In the genomic region with DNA sequence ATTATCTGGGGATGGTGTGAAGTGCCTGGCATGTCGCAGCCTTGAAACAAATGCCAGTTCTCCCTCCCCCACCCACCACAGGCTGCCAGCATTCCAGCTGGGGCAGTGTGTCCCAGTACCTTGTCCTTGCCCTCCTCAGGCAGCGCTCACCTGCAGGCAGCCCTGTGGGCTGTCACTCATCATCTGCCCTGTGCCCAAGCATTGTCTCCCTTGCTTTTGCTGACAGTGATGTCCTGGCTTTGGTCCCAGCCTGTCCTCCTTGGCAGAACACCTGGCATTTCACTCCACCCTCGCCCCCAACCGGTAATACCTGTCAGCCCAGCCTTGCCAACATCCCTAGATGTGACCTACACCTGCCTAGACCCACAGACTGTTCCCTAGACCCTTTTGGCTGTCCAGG, we compare ENCODE assay signal across 18 cellular contexts.
DNase-seq lines count a peak whose midpoint lies in the region; ATAC-seq and TF ChIP-seq lines count a peak whose summit lies in the region.
"Had no signal": no experiment of that assay in that cellular context is flagged by ENCODE, and none has a peak within 500 bp of the region (broad histone marks: within the 10 kb centered on the region; RNA-seq: fewer than 3 reads in every experiment).

No MANE protein-coding gene starts in this region.

- CTCF ChIA-PET in GM10248 (lab: Yijun Ruan, JAX): no interaction called here

- DNase-seq in DMS153 treated with DMSO at 0.1 percent for 48 hours (lab: John Stamatoyannopoulos, UW; ENCODE audit: unreplicated experiment) (peak; percentile 48), NCI-H510A treated with DMSO at 0.1 percent for 48 hours (lab: John Stamatoyannopoulos, UW) (peak; percentile 80), mucosa of descending colon (peak in 2 of 3 donors; percentile 43 to 46), GM10248 (ENCODE audit: extremely low spot score) (no peak)
- DNase-seq: activated T-cell treated with anti-CD3 and anti-CD28 coated beads, Interleukin-2, amount 50 U/mL, for 48 hours; hippocampal formation; kidney; mesenchymal stem cell; NCI-H226; psoas muscle; SJCRH30; stimulated activated CD4-positive, alpha-beta T cell treated with anti-CD3 and anti-CD28 coated beads, Interleukin-4, amount 100 ng/mL, for 4 hours had no signal

- peak; percentile 75 for TF ChIP-seq EP300 in Ishikawa (IDR thresholded peaks at IDR 0.05; ENCODE audit: borderline replicate concordance)

- intact Hi-C loops in mucosa of descending colon (cut with DNase I, micrococcal nuclease): no loop called here

- ATAC-seq in mucosa of descending colon: peak; percentile 57
- no peak for ATAC-seq in HG03432 (IDR thresholded peaks at IDR 0.05; ENCODE audit: unreplicated experiment)
- no peak for ATAC-seq in HG02973 (IDR thresholded peaks at IDR 0.05; ENCODE audit: unreplicated experiment)
- ATAC-seq: activated CD4-positive, CD25-positive, alpha-beta regulatory T cell treated with anti-CD3 and anti-CD28 coated beads, Interleukin-2, amount 50 U/mL, for 24 hours; activated naive CD4-positive, alpha-beta T cell treated with anti-CD3 and anti-CD28 coated beads, Interleukin-2, amount 50 U/mL, for 72 hours; psoas muscle had no signal

- TF ChIP-seq CTCF in mucosa of descending colon (IDR thresholded peaks at IDR 0.05): no peak
- no peak for TF ChIP-seq CTCF in GM10248 (IDR thresholded peaks at IDR 0.05; ENCODE audit: control extremely low read depth, extremely low read depth, low read depth, missing control alignments)

- no peaks in the 10 kb centered on the region for H3K9me3 ChIP-seq in mucosa of descending colon
- H3K9me3 ChIP-seq: psoas muscle, SJCRH30, vagina had no signal

- H3K4me3 ChIP-seq in mucosa of descending colon: no peak overlapping the region
- H3K4me3 ChIP-seq: psoas muscle, SJCRH30, vagina had no signal

- TF ChIP-seq RAD21 in Ishikawa (IDR thresholded peaks at IDR 0.05; ENCODE audit: low read depth): no peak

- no peaks in the 10 kb centered on the region for H3K4me1 ChIP-seq in mucosa of descending colon (ENCODE audit: low read depth)
- H3K4me1 ChIP-seq: psoas muscle, SJCRH30, vagina had no signal

- H3K36me3 ChIP-seq in mucosa of descending colon (ENCODE audit: low read depth): no peaks in the 10 kb centered on the region
- H3K36me3 ChIP-seq: SJCRH30, vagina had no signal

- POLR2A ChIA-PET in GM10248 (lab: Yijun Ruan, JAX): no interaction called here

TF ChIP-seq in Ishikawa, 13 proteins besides CTCF, POLR2A, EP300 and RAD21:
- TF ChIP-seq EGR1 (IDR thresholded peaks at IDR 0.05): no peak
- peak; percentile 70; the same call in 1 of the 2 replicates for TF ChIP-seq TEAD4 (IDR thresholded peaks at IDR 0.05)
- peak; percentile 49 for TF ChIP-seq MAX (IDR thresholded peaks at IDR 0.05)
- TF ChIP-seq ZBTB7A (IDR thresholded peaks at IDR 0.05; ENCODE audit: low read depth): no peak
- TF ChIP-seq CREB1 (IDR thresholded peaks at IDR 0.05; ENCODE audit: low read depth): no peak
- no peak for TF ChIP-seq USF1 (IDR thresholded peaks at IDR 0.05)
- TF ChIP-seq TCF12 (IDR thresholded peaks at IDR 0.05; ENCODE audit: low read depth): peak; percentile 89
- no peak for TF ChIP-seq FOXM1 (IDR thresholded peaks at IDR 0.05; ENCODE audit: borderline replicate concordance, low read depth)
- TF ChIP-seq CEBPB (IDR thresholded peaks at IDR 0.05): no peak
- peak; percentile 69; the same call in 1 of the 2 replicates for TF ChIP-seq YY1 (IDR thresholded peaks at IDR 0.05; ENCODE audit: low read depth)
- TF ChIP-seq, protein P1, sequence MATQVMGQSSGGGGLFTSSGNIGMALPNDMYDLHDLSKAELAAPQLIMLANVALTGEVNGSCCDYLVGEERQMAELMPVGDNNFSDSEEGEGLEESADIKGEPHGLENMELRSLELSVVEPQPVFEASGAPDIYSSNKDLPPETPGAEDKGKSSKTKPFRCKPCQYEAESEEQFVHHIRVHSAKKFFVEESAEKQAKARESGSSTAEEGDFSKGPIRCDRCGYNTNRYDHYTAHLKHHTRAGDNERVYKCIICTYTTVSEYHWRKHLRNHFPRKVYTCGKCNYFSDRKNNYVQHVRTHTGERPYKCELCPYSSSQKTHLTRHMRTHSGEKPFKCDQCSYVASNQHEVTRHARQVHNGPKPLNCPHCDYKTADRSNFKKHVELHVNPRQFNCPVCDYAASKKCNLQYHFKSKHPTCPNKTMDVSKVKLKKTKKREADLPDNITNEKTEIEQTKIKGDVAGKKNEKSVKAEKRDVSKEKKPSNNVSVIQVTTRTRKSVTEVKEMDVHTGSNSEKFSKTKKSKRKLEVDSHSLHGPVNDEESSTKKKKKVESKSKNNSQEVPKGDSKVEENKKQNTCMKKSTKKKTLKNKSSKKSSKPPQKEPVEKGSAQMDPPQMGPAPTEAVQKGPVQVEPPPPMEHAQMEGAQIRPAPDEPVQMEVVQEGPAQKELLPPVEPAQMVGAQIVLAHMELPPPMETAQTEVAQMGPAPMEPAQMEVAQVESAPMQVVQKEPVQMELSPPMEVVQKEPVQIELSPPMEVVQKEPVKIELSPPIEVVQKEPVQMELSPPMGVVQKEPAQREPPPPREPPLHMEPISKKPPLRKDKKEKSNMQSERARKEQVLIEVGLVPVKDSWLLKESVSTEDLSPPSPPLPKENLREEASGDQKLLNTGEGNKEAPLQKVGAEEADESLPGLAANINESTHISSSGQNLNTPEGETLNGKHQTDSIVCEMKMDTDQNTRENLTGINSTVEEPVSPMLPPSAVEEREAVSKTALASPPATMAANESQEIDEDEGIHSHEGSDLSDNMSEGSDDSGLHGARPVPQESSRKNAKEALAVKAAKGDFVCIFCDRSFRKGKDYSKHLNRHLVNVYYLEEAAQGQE (IDR thresholded peaks at IDR 0.05; ENCODE audit: low read depth): no peak
- no peak for TF ChIP-seq TAF1 (IDR thresholded peaks at IDR 0.05; ENCODE audit: low read depth)
- TF ChIP-seq NFIC (IDR thresholded peaks at IDR 0.05): peak; percentile 96
